ENCODE assay signal across 2 cellular contexts in the genomic region with DNA sequence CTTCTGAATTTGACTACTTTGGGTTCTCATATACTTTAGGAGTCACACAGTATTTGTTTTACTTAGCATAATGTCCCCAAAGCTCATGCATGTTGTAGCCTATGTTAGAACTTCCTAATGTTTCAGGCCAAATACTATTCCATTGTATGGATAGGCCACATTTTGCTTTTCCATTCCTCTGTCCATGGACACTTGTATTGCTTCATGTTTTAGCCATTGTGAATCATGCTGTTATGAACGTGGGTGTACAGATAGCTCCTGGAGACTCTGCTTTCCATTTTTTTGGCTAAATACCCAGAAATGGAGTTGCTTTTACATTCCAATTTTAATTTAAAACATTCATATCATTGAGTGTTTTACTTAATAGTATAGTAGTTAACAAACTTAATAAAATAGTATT.
TF ChIP-seq lines count a peak whose summit lies in the region.

No MANE protein-coding gene starts in this region.

TF ChIP-seq in IMR-90, 13 proteins besides CTCF, POLR2A, EP300 and RAD21:
- TF ChIP-seq MXI1 (IDR thresholded peaks at IDR 0.05; ENCODE audit: borderline replicate concordance, low read depth, low read length) (no peak), NFE2L2 (IDR thresholded peaks at IDR 0.05; ENCODE audit: low read depth, low read length) (no peak), RCOR1 (IDR thresholded peaks at IDR 0.05; ENCODE audit: insufficient replicate concordance, low read length) (no peak), CEBPB (IDR thresholded peaks at IDR 0.05; ENCODE audit: low read depth, low read length) (peak; percentile 93)
- TF ChIP-seq, protein P1, sequence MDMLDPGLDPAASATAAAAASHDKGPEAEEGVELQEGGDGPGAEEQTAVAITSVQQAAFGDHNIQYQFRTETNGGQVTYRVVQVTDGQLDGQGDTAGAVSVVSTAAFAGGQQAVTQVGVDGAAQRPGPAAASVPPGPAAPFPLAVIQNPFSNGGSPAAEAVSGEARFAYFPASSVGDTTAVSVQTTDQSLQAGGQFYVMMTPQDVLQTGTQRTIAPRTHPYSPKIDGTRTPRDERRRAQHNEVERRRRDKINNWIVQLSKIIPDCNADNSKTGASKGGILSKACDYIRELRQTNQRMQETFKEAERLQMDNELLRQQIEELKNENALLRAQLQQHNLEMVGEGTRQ (IDR thresholded peaks at IDR 0.05; ENCODE audit: low read depth, low read length) = no peak

TF ChIP-seq in SK-N-SH treated with all-trans-retinoic acid at 6 μM for 48 hours, 23 proteins besides CTCF, POLR2A, EP300 and RAD21:
- TF ChIP-seq ISL1 (CRISPR knock-in tag; IDR thresholded peaks at IDR 0.05) = no peak
- no peak for TF ChIP-seq CSDC2 (CRISPR knock-in tag; IDR thresholded peaks at IDR 0.05)
- TF ChIP-seq ZNF8 (CRISPR knock-in tag; IDR thresholded peaks at IDR 0.05) = no peak
- TF ChIP-seq OSR1 (CRISPR knock-in tag; IDR thresholded peaks at IDR 0.05) = no peak
